In genomic region chr12:96514328-96514727, GRCh38 we compare ENCODE assay signal across 1 cellular context.
TF ChIP-seq lines count a peak whose summit lies in the region.

No MANE protein-coding gene starts in this region.

TF ChIP-seq in H1, 55 proteins besides CTCF, POLR2A, EP300 and RAD21 (continued from another document):
- TF ChIP-seq USF2 (IDR thresholded peaks at IDR 0.05; ENCODE audit: low read length) = no peak
- TF ChIP-seq GTF2F1 (IDR thresholded peaks at IDR 0.05; ENCODE audit: borderline replicate concordance, low read depth, low read length) = no peak
- TF ChIP-seq TAF7 (optimal IDR thresholded peaks at IDR 0.05; ENCODE audit: borderline replicate concordance, low read depth, low read length) = no peak
- TF ChIP-seq KDM4A (IDR thresholded peaks at IDR 0.05; ENCODE audit: low read depth, low read length, severe bottlenecking) = no peak
- TF ChIP-seq HDAC2 (IDR thresholded peaks at IDR 0.05; ENCODE audit: borderline replicate concordance in 1 of 2, low read depth in 2 of 2, low read length in 2 of 2) = no peak
